In the genomic region with DNA sequence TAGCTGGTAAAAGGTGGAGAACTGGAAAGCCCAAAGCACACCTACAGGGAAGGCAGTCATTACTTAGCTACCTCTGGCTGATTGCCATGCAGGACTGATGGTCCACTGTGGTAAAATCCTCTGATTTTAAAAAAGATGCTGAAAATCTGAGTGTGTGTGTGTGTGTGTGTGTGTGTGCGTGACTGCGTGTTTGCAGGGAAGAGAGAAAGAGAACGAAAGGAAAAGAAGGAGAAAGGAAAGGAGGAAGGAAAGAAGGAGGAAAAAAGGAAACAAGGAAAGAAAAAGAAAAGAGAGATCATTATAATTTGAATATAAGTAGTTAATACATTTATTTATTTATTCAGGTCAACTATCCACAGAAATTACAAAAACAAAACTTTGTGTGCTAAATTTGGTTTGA, we compare ENCODE assay signal across 23 cellular contexts.
DNase-seq lines count a peak whose midpoint lies in the region; ATAC-seq, FAIRE-seq and TF ChIP-seq lines count a peak whose summit lies in the region.
"Had no signal": no experiment of that assay in that cellular context is flagged by ENCODE, and none has a peak within 500 bp of the region (broad histone marks: within the 10 kb centered on the region; RNA-seq: fewer than 3 reads in every experiment).

No MANE protein-coding gene starts in this region.

- TF ChIP-seq CTCF in K562 (IDR thresholded peaks at IDR 0.05 in 2 of 3, conservative IDR thresholded peaks at IDR 0.05 in 1 of 3; ENCODE audit: insufficient read depth in 2 of 3, low read depth in 1 of 3, low read length in 3 of 3) (no peak), nephron progenitor cell (IDR thresholded peaks at IDR 0.05) (no peak)

- H3K27ac Mint-ChIP-seq in activated naive CD8-positive, alpha-beta T cell treated with anti-CD3 and anti-CD28 coated beads, Interleukin-2, amount 10 ng/mL, durations not matched to agents 7 days and 5 days, result peak overlapping the region; percentile 35
- H3K27ac Mint-ChIP-seq in activated naive CD8-positive, alpha-beta T cell treated with anti-CD3 and anti-CD28 coated beads for 36 hours, result no peak overlapping the region
- H3K27ac Mint-ChIP-seq in nephron progenitor cell, result peak overlapping the region; percentile 53
- H3K27ac Mint-ChIP-seq: B cell; CD4-positive, alpha-beta T cell; CD8-positive, alpha-beta T cell had no signal

- H3K9ac ChIP-seq in K562 (ENCODE audit: insufficient read depth in 1 of 2, low read depth in 2 of 2, low read length in 2 of 2), result no peak overlapping the region
- H3K9ac ChIP-seq: BLaER1 treated with 17β-estradiol and CSF1 and Interleukin-3, amounts not matched to agents 10 nM and 100 nM had no signal

- no peaks in the 10 kb centered on the region for H3K27me3 Mint-ChIP-seq in activated naive CD8-positive, alpha-beta T cell treated with anti-CD3 and anti-CD28 coated beads, Interleukin-2, amount 10 ng/mL, durations not matched to agents 7 days and 5 days
- no peaks in the 10 kb centered on the region for H3K27me3 Mint-ChIP-seq in activated naive CD8-positive, alpha-beta T cell treated with anti-CD3 and anti-CD28 coated beads for 36 hours
- peaks cover 4% of the 10 kb centered on the region for H3K27me3 Mint-ChIP-seq in nephron progenitor cell (ENCODE audit: low read depth, poor library complexity)

- POLR2A ChIA-PET in activated naive CD8-positive, alpha-beta T cell treated with anti-CD3 and anti-CD28 coated beads, Interleukin-2, amount 10 ng/mL, durations not matched to agents 7 days and 5 days (lab: Charles Lee), result no interaction called here
- POLR2A ChIA-PET in K562 (lab: Yijun Ruan, JAX), result interaction anchor here (1.0 kb wide), 1 partner anchor 26 kb away, joined by 3 read pairs; no protein-coding TSS in a partner anchor

- H3K9me3 ChIP-seq in K562 (replicated peaks; ENCODE audit: control insufficient read depth, insufficient read depth, low read depth, low read length), result no peaks in the 10 kb centered on the region
- H3K9me3 ChIP-seq: A549, Caco-2 had no signal

- CTCF ChIA-PET in K562 (lab: Yijun Ruan, JAX; ENCODE audit: low intra/inter-chr PET ratio), result no interaction called here

- no TSS peak for BruUV-seq in K562 (replicated peaks; lab: Mats Ljungman, UMichigan)

- no peak overlapping the region for H3K4me2 ChIP-seq in K562 (ENCODE audit: insufficient read depth, low read length)
- H3K4me2 ChIP-seq: A549; BLaER1 treated with 17β-estradiol and CSF1 and Interleukin-3, amounts not matched to agents 10 nM and 100 nM had no signal

- no peaks in the 10 kb centered on the region for H3K4me1 Mint-ChIP-seq in activated naive CD8-positive, alpha-beta T cell treated with anti-CD3 and anti-CD28 coated beads, Interleukin-2, amount 10 ng/mL, durations not matched to agents 7 days and 5 days
- no peaks in the 10 kb centered on the region for H3K4me1 Mint-ChIP-seq in activated naive CD8-positive, alpha-beta T cell treated with anti-CD3 and anti-CD28 coated beads for 36 hours
- H3K4me1 Mint-ChIP-seq in nephron progenitor cell, result peaks cover 10% of the 10 kb centered on the region
- H3K4me1 Mint-ChIP-seq: B cell had no signal

- intact Hi-C loops in K562 (cut with micrococcal nuclease), result no loop called here

- H3K36me3 ChIP-seq in K562 (ENCODE audit: control insufficient read depth, insufficient read depth, low read length), result no peaks in the 10 kb centered on the region
- H3K36me3 ChIP-seq: BLaER1 treated with 17β-estradiol and CSF1 and Interleukin-3, amounts not matched to agents 10 nM and 100 nM had no signal

- H3K79me2 ChIP-seq in K562 (ENCODE audit: control insufficient read depth, insufficient read depth, low read length), result no peaks in the 10 kb centered on the region

- TF ChIP-seq EP300 in K562 (IDR thresholded peaks at IDR 0.05; ENCODE audit: low read length), result no peak

- no peak overlapping the region for H3K4me3 ChIP-seq in K562
- H3K4me3 ChIP-seq: A549; BLaER1 treated with 17β-estradiol and CSF1 and Interleukin-3, amounts not matched to agents 10 nM and 100 nM had no signal

- WGBS in K562 (ENCODE audit: insufficient coverage, low coverage, missing lambda C conversion rate), result 71% methylated on average over 3 of the region's 3 CpGs

- H3K4me3 Mint-ChIP-seq in activated naive CD8-positive, alpha-beta T cell treated with anti-CD3 and anti-CD28 coated beads, Interleukin-2, amount 10 ng/mL, durations not matched to agents 7 days and 5 days, result no peak overlapping the region
- H3K4me3 Mint-ChIP-seq in activated naive CD8-positive, alpha-beta T cell treated with anti-CD3 and anti-CD28 coated beads for 36 hours, result no peak overlapping the region
- H3K4me3 Mint-ChIP-seq in nephron progenitor cell, result no peak overlapping the region
- H3K4me3 Mint-ChIP-seq: B cell; CD4-positive, alpha-beta T cell; CD8-positive, alpha-beta T cell had no signal

- no peaks in the 10 kb centered on the region for H3K9me1 ChIP-seq in K562 (ENCODE audit: control insufficient read depth, insufficient read depth, low read length)

- no peaks in the 10 kb centered on the region for H3K9me3 Mint-ChIP-seq in activated naive CD8-positive, alpha-beta T cell treated with anti-CD3 and anti-CD28 coated beads, Interleukin-2, amount 10 ng/mL, durations not matched to agents 7 days and 5 days
- H3K9me3 Mint-ChIP-seq in activated naive CD8-positive, alpha-beta T cell treated with anti-CD3 and anti-CD28 coated beads for 36 hours, result peaks cover 3% of the 10 kb centered on the region
- H3K9me3 Mint-ChIP-seq in nephron progenitor cell, result peaks cover 4% of the 10 kb centered on the region
- H3K9me3 Mint-ChIP-seq: CD4-positive, alpha-beta T cell; CD8-positive, alpha-beta T cell had no signal

- FAIRE-seq in K562 (lab: Jason Lieb, UNC) (no peak), GM12891 (lab: Jason Lieb, UNC) (no peak)
- FAIRE-seq: A549, D721Med, G401.6, GM12892, GM18507, GM19239 had no signal

- H3K4me1 ChIP-seq in K562 (replicated peaks in 1 of 2; ENCODE audit: control insufficient read depth in 2 of 2, insufficient read depth in 2 of 2, low read length in 2 of 2), result peaks cover 0 to 4% of the 10 kb centered on the region in 2 experiments; a peak in 3 of 5 replicates
- H3K4me1 ChIP-seq: A549; BLaER1 treated with 17β-estradiol and CSF1 and Interleukin-3, amounts not matched to agents 10 nM and 100 nM; Caco-2 had no signal

- ATAC-seq in activated naive CD8-positive, alpha-beta T cell treated with anti-CD3 and anti-CD28 coated beads, Interleukin-2, amount 10 ng/mL, durations not matched to agents 7 days and 5 days (ENCODE audit: low read depth), result no peak
- no peak for ATAC-seq in K562
- ATAC-seq in GM18517 (IDR thresholded peaks at IDR 0.05; ENCODE audit: unreplicated experiment), result no peak
- ATAC-seq: A549; CD8-positive, alpha-beta T cell had no signal

- TF ChIP-seq POLR2A in K562 (conservative IDR thresholded peaks at IDR 0.05) (no peak), GM12891 (IDR thresholded peaks at IDR 0.05; ENCODE audit: low read depth, low read length) (no peak)

- no peak overlapping the region for H3K27ac ChIP-seq in K562 (ENCODE audit: extremely low read depth, low read depth, low read length)
- H3K27ac ChIP-seq: 22Rv1; A549; BLaER1 treated with 17β-estradiol and CSF1 and Interleukin-3, amounts not matched to agents 10 nM and 100 nM; C4-2B had no signal

- no peaks in the 10 kb centered on the region for H4K20me1 ChIP-seq in K562 (replicated peaks; ENCODE audit: control insufficient read depth, insufficient read depth, low read length)
- H4K20me1 ChIP-seq: BLaER1 treated with 17β-estradiol and CSF1 and Interleukin-3, amounts not matched to agents 10 nM and 100 nM had no signal

- in situ Hi-C loops in K562 (cut with MboI), result no loop called here

- TF ChIP-seq RAD21 in K562 (CRISPR knock-in tag; conservative IDR thresholded peaks at IDR 0.05 in 1 of 2, IDR thresholded peaks at IDR 0.05 in 1 of 2), result no peak

- no peaks in the 10 kb centered on the region for H3K36me3 Mint-ChIP-seq in activated naive CD8-positive, alpha-beta T cell treated with anti-CD3 and anti-CD28 coated beads, Interleukin-2, amount 10 ng/mL, durations not matched to agents 7 days and 5 days
- H3K36me3 Mint-ChIP-seq in activated naive CD8-positive, alpha-beta T cell treated with anti-CD3 and anti-CD28 coated beads for 36 hours, result no peaks in the 10 kb centered on the region
- H3K36me3 Mint-ChIP-seq in nephron progenitor cell (ENCODE audit: low read depth), result peaks cover 5% of the 10 kb centered on the region
- H3K36me3 Mint-ChIP-seq: CD8-positive, alpha-beta T cell had no signal

- H3K27me3 ChIP-seq in K562 (ENCODE audit: control insufficient read depth in 2 of 2, insufficient read depth in 2 of 2, low read length in 2 of 2), result no peaks in the 10 kb centered on the region
- H3K27me3 ChIP-seq: BLaER1 treated with 17β-estradiol and CSF1 and Interleukin-3, amounts not matched to agents 10 nM and 100 nM had no signal

- H2AFZ ChIP-seq in K562 (ENCODE audit: low read depth, low read length), result no peak overlapping the region

- DNase-seq in activated naive CD8-positive, alpha-beta T cell treated with anti-CD3 and anti-CD28 coated beads, Interleukin-2, amount 10 ng/mL, durations not matched to agents 7 days and 5 days, result no peak
- no peak for DNase-seq in activated naive CD8-positive, alpha-beta T cell treated with anti-CD3 and anti-CD28 coated beads for 36 hours
- DNase-seq in K562 (ENCODE audit: extremely low read depth in 1 of 4, low spot score in 3 of 4) (no peak), nephron progenitor cell (no peak), GM12891 (ENCODE audit: insufficient read length, low spot score) (no peak)
- DNase-seq: AML-193; Caco-2; Calu3; CD4-positive, alpha-beta T cell; CD8-positive, alpha-beta T cell; DMS79 treated with DMSO at 0.1 percent for 48 hours; GF-D8 had no signal

TF ChIP-seq in GM12891, 5 proteins besides CTCF, POLR2A, EP300 and RAD21:
- no peak for TF ChIP-seq POU2F2 (IDR thresholded peaks at IDR 0.05; ENCODE audit: low read depth, low read length)
- TF ChIP-seq PAX5 (IDR thresholded peaks at IDR 0.05; ENCODE audit: insufficient read depth, low read length, severe bottlenecking), result no peak
- TF ChIP-seq SPI1 (IDR thresholded peaks at IDR 0.05; ENCODE audit: low read depth, low read length), result no peak
- TF ChIP-seq POLR2AphosphoS5 (IDR thresholded peaks at IDR 0.05; ENCODE audit: low read depth, low read length), result no peak
- no peak for TF ChIP-seq TAF1 (IDR thresholded peaks at IDR 0.05; ENCODE audit: low read depth, low read length)
